Comparison of ENCODE assay signal across 15 cellular contexts in the genomic region with DNA sequence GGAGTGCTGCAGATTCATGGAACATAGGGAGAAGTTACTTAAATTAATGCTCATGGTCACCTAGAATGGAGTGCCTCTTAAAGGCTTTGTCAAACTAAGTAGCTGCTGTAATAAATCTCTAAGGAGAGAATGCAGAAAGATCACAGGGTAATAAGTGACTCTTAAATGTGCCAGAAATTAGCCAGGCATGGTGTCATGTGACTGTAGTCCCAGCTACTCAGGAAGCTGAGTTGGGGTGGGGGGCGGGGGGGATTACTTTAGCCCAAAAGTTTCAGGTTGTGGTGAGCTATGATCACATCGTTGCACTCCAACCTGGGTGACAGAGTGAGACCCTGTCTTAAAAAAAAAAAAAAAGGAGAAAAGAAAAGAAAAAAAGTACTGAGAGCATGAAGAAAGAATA.
"Had no signal": no experiment of that assay in that cellular context is flagged by ENCODE, and none has a peak within 500 bp of the region (broad histone marks: within the 10 kb centered on the region; RNA-seq: fewer than 3 reads in every experiment).

No MANE protein-coding gene starts in this region.

- H3K36me3 ChIP-seq: ascending aorta, breast epithelium, ovary, thyroid gland, WERI-Rb-1 had no signal

- H3K4me3 ChIP-seq: ascending aorta, breast epithelium, hepatocyte, ovary, thyroid gland had no signal

- H3K4me3 Mint-ChIP-seq: activated CD4-positive, alpha-beta memory T cell treated with anti-CD3 and anti-CD28 coated beads for 36 hours; activated CD4-positive, alpha-beta T cell treated with anti-CD3 and anti-CD28 coated beads for 36 hours; activated naive CD4-positive, alpha-beta T cell treated with anti-CD3 and anti-CD28 coated beads, Interleukin-2, amount 10 ng/mL, durations not matched to agents 7 days and 5 days; activated T-cell treated with anti-CD3 and anti-CD28 coated beads, Interleukin-2, amount 50 U/mL, for 24 hours; dendritic cell treated with granulocyte-macrophage colony-stimulating factor and Interleukin-4, amounts not matched to agents 40 ng/mL and 50 ng/mL, for 4 days; stimulated activated memory B cell treated with anti-CD40 and anti-IgM and Interleukin-4, amounts not matched to agents 10 μg/mL and 1 μg/mL and 100 μg/mL, for 72 hours; T-helper 17 cell had no signal

- H3K9me3 ChIP-seq: ascending aorta, breast epithelium, ovary, thyroid gland had no signal

- H2AFZ ChIP-seq: hepatocyte had no signal

- H3K4me2 ChIP-seq: hepatocyte had no signal

- H3K36me3 Mint-ChIP-seq: activated CD4-positive, alpha-beta memory T cell treated with anti-CD3 and anti-CD28 coated beads for 36 hours; activated naive CD4-positive, alpha-beta T cell treated with anti-CD3 and anti-CD28 coated beads, Interleukin-2, amount 10 ng/mL, durations not matched to agents 7 days and 5 days; stimulated activated memory B cell treated with anti-CD40 and anti-IgM and Interleukin-4, amounts not matched to agents 10 μg/mL and 1 μg/mL and 100 μg/mL, for 72 hours had no signal

- ATAC-seq: activated CD4-positive, alpha-beta T cell treated with anti-CD3 and anti-CD28 coated beads for 36 hours; stimulated activated memory B cell treated with anti-CD40 and anti-IgM and Interleukin-4, amounts not matched to agents 10 μg/mL and 1 μg/mL and 100 μg/mL, for 72 hours; T-helper 17 cell had no signal

- H3K79me2 ChIP-seq: hepatocyte had no signal

- H3K4me1 ChIP-seq: ascending aorta, breast epithelium, thyroid gland had no signal

- H3K27ac Mint-ChIP-seq: activated CD4-positive, alpha-beta memory T cell treated with anti-CD3 and anti-CD28 coated beads for 36 hours; activated CD4-positive, alpha-beta T cell treated with anti-CD3 and anti-CD28 coated beads for 36 hours; activated naive CD4-positive, alpha-beta T cell treated with anti-CD3 and anti-CD28 coated beads, Interleukin-2, amount 10 ng/mL, durations not matched to agents 7 days and 5 days; activated T-cell treated with anti-CD3 and anti-CD28 coated beads, Interleukin-2, amount 50 U/mL, for 24 hours; dendritic cell treated with granulocyte-macrophage colony-stimulating factor and Interleukin-4, amounts not matched to agents 40 ng/mL and 50 ng/mL, for 4 days; stimulated activated memory B cell treated with anti-CD40 and anti-IgM and Interleukin-4, amounts not matched to agents 10 μg/mL and 1 μg/mL and 100 μg/mL, for 72 hours; T-helper 17 cell had no signal

- H3K27me3 Mint-ChIP-seq: activated T-cell treated with anti-CD3 and anti-CD28 coated beads, Interleukin-2, amount 50 U/mL, for 24 hours; dendritic cell treated with granulocyte-macrophage colony-stimulating factor and Interleukin-4, amounts not matched to agents 40 ng/mL and 50 ng/mL, for 4 days; stimulated activated memory B cell treated with anti-CD40 and anti-IgM and Interleukin-4, amounts not matched to agents 10 μg/mL and 1 μg/mL and 100 μg/mL, for 72 hours had no signal

- H3K4me1 Mint-ChIP-seq: activated CD4-positive, alpha-beta T cell treated with anti-CD3 and anti-CD28 coated beads for 36 hours; activated naive CD4-positive, alpha-beta T cell treated with anti-CD3 and anti-CD28 coated beads, Interleukin-2, amount 10 ng/mL, durations not matched to agents 7 days and 5 days had no signal

- H3K9me3 Mint-ChIP-seq: activated CD4-positive, alpha-beta memory T cell treated with anti-CD3 and anti-CD28 coated beads for 36 hours; activated naive CD4-positive, alpha-beta T cell treated with anti-CD3 and anti-CD28 coated beads, Interleukin-2, amount 10 ng/mL, durations not matched to agents 7 days and 5 days; activated T-cell treated with anti-CD3 and anti-CD28 coated beads, Interleukin-2, amount 50 U/mL, for 24 hours; dendritic cell treated with granulocyte-macrophage colony-stimulating factor and Interleukin-4, amounts not matched to agents 40 ng/mL and 50 ng/mL, for 4 days had no signal

- H3K27me3 ChIP-seq: ascending aorta, breast epithelium, hepatocyte, ovary, thyroid gland had no signal

- DNase-seq: activated CD4-positive, alpha-beta memory T cell treated with anti-CD3 and anti-CD28 coated beads for 36 hours; activated CD4-positive, alpha-beta T cell treated with anti-CD3 and anti-CD28 coated beads for 36 hours; activated naive CD4-positive, alpha-beta T cell treated with anti-CD3 and anti-CD28 coated beads, Interleukin-2, amount 10 ng/mL, durations not matched to agents 7 days and 5 days; activated T-cell treated with anti-CD3 and anti-CD28 coated beads, Interleukin-2, amount 50 U/mL, for 24 hours; islet precursor cell; ovary; stimulated activated CD4-positive, alpha-beta T cell treated with anti-CD3 and anti-CD28 coated beads, Interleukin-2, amount 100 ng/mL, for 48 hours; T-helper 17 cell; WERI-Rb-1 had no signal
